In the genomic region with DNA sequence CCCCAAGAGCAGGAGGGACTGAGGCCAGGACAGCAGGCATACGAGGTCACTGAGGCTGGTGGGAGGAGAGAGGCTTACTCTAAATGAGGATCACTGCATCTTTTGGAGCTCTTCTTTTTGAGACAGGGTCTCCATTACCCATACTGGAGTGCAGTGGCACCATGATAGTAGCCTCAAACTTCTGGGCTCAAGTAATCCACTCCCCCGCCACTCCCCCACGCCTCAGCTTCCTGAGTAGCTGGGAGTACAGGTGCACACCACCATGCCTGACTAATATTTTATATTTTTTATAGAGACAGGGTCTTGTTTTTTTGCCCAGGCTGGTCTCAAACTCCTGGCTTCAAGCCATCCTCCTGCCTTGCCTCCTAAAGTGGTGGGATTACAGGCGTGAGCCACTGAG, we compare ENCODE assay signal across 1 cellular context.
TF ChIP-seq lines count a peak whose summit lies in the region.

No MANE protein-coding gene starts in this region.

TF ChIP-seq in GM12878, 131 proteins besides CTCF, POLR2A, EP300 and RAD21:
- no peak for TF ChIP-seq BMI1 (IDR thresholded peaks at IDR 0.05; ENCODE audit: borderline replicate concordance)
- TF ChIP-seq SPI1 (IDR thresholded peaks at IDR 0.05; ENCODE audit: borderline replicate concordance, insufficient read depth, low read depth, low read length) = no peak
- TF ChIP-seq, protein P1, sequence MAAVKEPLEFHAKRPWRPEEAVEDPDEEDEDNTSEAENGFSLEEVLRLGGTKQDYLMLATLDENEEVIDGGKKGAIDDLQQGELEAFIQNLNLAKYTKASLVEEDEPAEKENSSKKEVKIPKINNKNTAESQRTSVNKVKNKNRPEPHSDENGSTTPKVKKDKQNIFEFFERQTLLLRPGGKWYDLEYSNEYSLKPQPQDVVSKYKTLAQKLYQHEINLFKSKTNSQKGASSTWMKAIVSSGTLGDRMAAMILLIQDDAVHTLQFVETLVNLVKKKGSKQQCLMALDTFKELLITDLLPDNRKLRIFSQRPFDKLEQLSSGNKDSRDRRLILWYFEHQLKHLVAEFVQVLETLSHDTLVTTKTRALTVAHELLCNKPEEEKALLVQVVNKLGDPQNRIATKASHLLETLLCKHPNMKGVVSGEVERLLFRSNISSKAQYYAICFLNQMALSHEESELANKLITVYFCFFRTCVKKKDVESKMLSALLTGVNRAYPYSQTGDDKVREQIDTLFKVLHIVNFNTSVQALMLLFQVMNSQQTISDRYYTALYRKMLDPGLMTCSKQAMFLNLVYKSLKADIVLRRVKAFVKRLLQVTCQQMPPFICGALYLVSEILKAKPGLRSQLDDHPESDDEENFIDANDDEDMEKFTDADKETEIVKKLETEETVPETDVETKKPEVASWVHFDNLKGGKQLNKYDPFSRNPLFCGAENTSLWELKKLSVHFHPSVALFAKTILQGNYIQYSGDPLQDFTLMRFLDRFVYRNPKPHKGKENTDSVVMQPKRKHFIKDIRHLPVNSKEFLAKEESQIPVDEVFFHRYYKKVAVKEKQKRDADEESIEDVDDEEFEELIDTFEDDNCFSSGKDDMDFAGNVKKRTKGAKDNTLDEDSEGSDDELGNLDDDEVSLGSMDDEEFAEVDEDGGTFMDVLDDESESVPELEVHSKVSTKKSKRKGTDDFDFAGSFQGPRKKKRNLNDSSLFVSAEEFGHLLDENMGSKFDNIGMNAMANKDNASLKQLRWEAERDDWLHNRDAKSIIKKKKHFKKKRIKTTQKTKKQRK (IDR thresholded peaks at IDR 0.05; ENCODE audit: low read depth, low read length) = no peak
- TF ChIP-seq GABPA (IDR thresholded peaks at IDR 0.05; ENCODE audit: low read depth) = no peak
